ENCODE assay signal across 31 cellular contexts in the genomic region with DNA sequence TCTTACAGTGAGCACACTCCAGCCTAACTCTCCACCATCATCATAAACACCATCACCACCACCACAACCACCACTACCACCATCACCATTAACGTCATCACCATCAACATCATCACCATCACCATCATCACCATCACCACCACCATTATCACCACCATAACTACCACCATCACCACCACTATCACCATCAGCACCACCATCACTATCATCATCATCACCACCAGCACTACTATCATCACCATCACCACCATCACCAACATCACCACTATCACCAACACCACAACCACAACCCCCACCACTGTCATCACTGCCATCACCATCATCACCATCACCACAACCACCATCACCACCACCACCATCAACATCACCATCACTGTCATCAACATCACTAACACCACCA.
"Had no signal": no experiment of that assay in that cellular context is flagged by ENCODE, and none has a peak within 500 bp of the region (broad histone marks: within the 10 kb centered on the region; RNA-seq: fewer than 3 reads in every experiment).

No MANE protein-coding gene starts in this region.

- H3K27ac Mint-ChIP-seq: naive B cell; naive thymus-derived CD8-positive, alpha-beta T cell; natural killer cell treated with Interleukin-12 subunit alpha and Interleukin-12 subunit beta and Interleukin-15 and Interleukin-18, amount 100 ng/mL, for 72 hours; nephron progenitor cell; progenitor cell of endocrine pancreas; stimulated activated memory B cell treated with anti-CD40 and anti-IgM and Interleukin-4, amounts not matched to agents 10 μg/mL and 1 μg/mL and 100 μg/mL, for 72 hours; stimulated activated naive CD8-positive, alpha-beta T cell treated with anti-CD3 and anti-CD28 coated beads, Interleukin-15, amount 100 ng/mL, for 72 hours; type B pancreatic cell had no signal

- H3K27me3 Mint-ChIP-seq: progenitor cell of endocrine pancreas had no signal

- H3K4me3 Mint-ChIP-seq: naive B cell; naive thymus-derived CD8-positive, alpha-beta T cell; natural killer cell treated with Interleukin-12 subunit alpha and Interleukin-12 subunit beta and Interleukin-15 and Interleukin-18, amount 100 ng/mL, for 72 hours; nephron progenitor cell; neural crest cell; stimulated activated memory B cell treated with anti-CD40 and anti-IgM and Interleukin-4, amounts not matched to agents 10 μg/mL and 1 μg/mL and 100 μg/mL, for 72 hours; stimulated activated naive CD8-positive, alpha-beta T cell treated with anti-CD3 and anti-CD28 coated beads, Interleukin-15, amount 100 ng/mL, for 72 hours; type B pancreatic cell had no signal

- H3K9ac ChIP-seq: parathyroid adenoma had no signal

- ATAC-seq: naive thymus-derived CD8-positive, alpha-beta T cell; natural killer cell treated with Interleukin-12 subunit alpha and Interleukin-12 subunit beta and Interleukin-15 and Interleukin-18, amount 100 ng/mL, for 72 hours; psoas muscle; right cardiac atrium; sciatic nerve; stimulated activated memory B cell treated with anti-CD40 and anti-IgM and Interleukin-4, amounts not matched to agents 10 μg/mL and 1 μg/mL and 100 μg/mL, for 72 hours; stimulated activated naive CD8-positive, alpha-beta T cell treated with anti-CD3 and anti-CD28 coated beads, Interleukin-15, amount 100 ng/mL, for 72 hours; stimulated activated naive CD8-positive, alpha-beta T cell treated with anti-CD3 and anti-CD28 coated beads, Interleukin-15, Interleukin-2, amounts not matched to agents 100 U/mL and 50 U/mL, for 24 hours; upper lobe of right lung had no signal

- H3K9me3 Mint-ChIP-seq: natural killer cell treated with Interleukin-12 subunit alpha and Interleukin-12 subunit beta and Interleukin-15 and Interleukin-18, amount 100 ng/mL, for 72 hours; type B pancreatic cell had no signal

- DNase-seq: naive B cell; naive thymus-derived CD8-positive, alpha-beta T cell; nephron progenitor cell; occipital lobe; ovary; posterior cingulate gyrus; psoas muscle; right cardiac atrium; spleen; stimulated activated CD4-positive, alpha-beta T cell treated with anti-CD3 and anti-CD28 coated beads, Interleukin-12 subunit alpha, Interleukin-12 subunit beta, amount 100 ng/mL, for 4 hours; stimulated activated CD4-positive, alpha-beta T cell treated with anti-CD3 and anti-CD28 coated beads, Interleukin-1b, Interleukin-23, amount 100 ng/mL, for 48 hours; stimulated activated CD4-positive, alpha-beta T cell treated with anti-CD3 and anti-CD28 coated beads, Interleukin-4, amount 100 ng/mL, for 1 hour; stimulated activated CD4-positive, alpha-beta T cell treated with anti-CD3 and anti-CD28 coated beads, Interleukin-4, amount 100 ng/mL, for 4 hours; stimulated activated CD8-positive, alpha-beta memory T cell treated with anti-CD3 and anti-CD28 coated beads, Interleukin-4, amount 100 ng/mL, for 48 hours; stimulated activated naive CD4-positive, alpha-beta T cell; stimulated activated naive CD8-positive, alpha-beta T cell treated with anti-CD3 and anti-CD28 coated beads, Interleukin-15, amount 100 ng/mL, for 72 hours; stimulated activated naive CD8-positive, alpha-beta T cell treated with anti-CD3 and anti-CD28 coated beads, Interleukin-15, Interleukin-2, amounts not matched to agents 100 U/mL and 50 U/mL, for 24 hours; thyroid gland; upper lobe of right lung had no signal

- H3K79me2 ChIP-seq: parathyroid adenoma had no signal

- H3K36me3 Mint-ChIP-seq: natural killer cell treated with Interleukin-12 subunit alpha and Interleukin-12 subunit beta and Interleukin-15 and Interleukin-18, amount 100 ng/mL, for 72 hours; stimulated activated memory B cell treated with anti-CD40 and anti-IgM and Interleukin-4, amounts not matched to agents 10 μg/mL and 1 μg/mL and 100 μg/mL, for 72 hours; type B pancreatic cell had no signal

- H3K36me3 ChIP-seq: ovary, spleen, thoracic aorta, thyroid gland, tibial nerve, upper lobe of right lung, vagina had no signal

- H3K4me1 ChIP-seq: parathyroid adenoma, psoas muscle, spleen, thyroid gland, tibial nerve, upper lobe of right lung, vagina had no signal

- H2AFZ ChIP-seq: parathyroid adenoma had no signal

- H3K4me2 ChIP-seq: smooth muscle cell had no signal

- H3K27me3 ChIP-seq: ovary, thyroid gland, tibial nerve, upper lobe of right lung, vagina had no signal

- H3K4me3 ChIP-seq: ovary, psoas muscle, skin epidermis, smooth muscle cell, spleen, thoracic aorta, thyroid gland, tibial nerve, upper lobe of right lung, vagina had no signal

- H3K9me3 ChIP-seq: ovary, psoas muscle, thoracic aorta, thyroid gland, upper lobe of right lung, vagina had no signal

- H3K4me1 Mint-ChIP-seq: naive B cell; nephron progenitor cell; neural crest cell; stimulated activated memory B cell treated with anti-CD40 and anti-IgM and Interleukin-4, amounts not matched to agents 10 μg/mL and 1 μg/mL and 100 μg/mL, for 72 hours; stimulated activated naive CD8-positive, alpha-beta T cell treated with anti-CD3 and anti-CD28 coated beads, Interleukin-15, amount 100 ng/mL, for 72 hours had no signal

- H3K27ac ChIP-seq: ovary, parathyroid adenoma, psoas muscle, skin epidermis, spleen, thoracic aorta, thyroid gland, tibial nerve, upper lobe of right lung, vagina had no signal
